16 cellular contexts compared by ENCODE assay signal in the genomic region with DNA sequence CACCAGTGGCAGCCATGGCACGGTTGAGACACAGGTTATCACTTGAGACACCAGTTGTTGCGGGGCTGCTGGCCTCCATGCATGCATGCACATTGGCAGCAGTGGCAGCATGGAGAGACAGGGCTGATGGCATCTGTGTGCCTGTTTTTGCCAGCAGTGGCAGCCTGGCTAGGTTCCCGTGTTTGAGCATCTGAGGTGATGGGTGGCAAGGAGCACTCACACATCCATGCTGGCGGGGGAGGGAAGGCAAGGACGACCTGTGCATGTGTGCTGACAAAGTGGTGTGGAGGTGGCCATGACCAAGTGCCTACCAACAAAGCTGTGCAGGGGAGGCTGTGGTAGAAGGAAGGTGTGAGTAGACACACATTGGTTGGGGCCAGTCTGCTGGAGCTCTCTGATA.
"Had no signal": no experiment of that assay in that cellular context is flagged by ENCODE, and none has a peak within 500 bp of the region (broad histone marks: within the 10 kb centered on the region; RNA-seq: fewer than 3 reads in every experiment).

No MANE protein-coding gene starts in this region.

- H3K9me3 ChIP-seq: colonic mucosa, thoracic aorta, transverse colon had no signal

- H3K79me2 ChIP-seq: parathyroid adenoma had no signal

- H3K27ac ChIP-seq: colonic mucosa, foreskin keratinocyte, parathyroid adenoma, stomach, thoracic aorta, transverse colon had no signal

- H3K9ac ChIP-seq: parathyroid adenoma had no signal

- H3K27me3 ChIP-seq: colonic mucosa, foreskin keratinocyte, stomach, transverse colon had no signal

- H3K4me3 ChIP-seq: colonic mucosa, stomach, transverse colon had no signal

- DNase-seq: colonic mucosa; dermis blood vessel endothelial cell; endodermal cell; erythroblast; foreskin keratinocyte; hippocampal formation; kidney glomerular epithelial cell; mesendoderm; naive B cell; stimulated activated naive CD4-positive, alpha-beta T cell; stomach; substantia nigra; transverse colon had no signal

- H3K4me1 ChIP-seq: colonic mucosa, foreskin keratinocyte, parathyroid adenoma, stomach, transverse colon had no signal

- H2AFZ ChIP-seq: parathyroid adenoma had no signal

- H3K36me3 ChIP-seq: colonic mucosa, stomach, thoracic aorta, transverse colon had no signal

- FAIRE-seq: endothelial cell of umbilical vein had no signal

- ATAC-seq: foreskin keratinocyte had no signal
